In genomic region chr21:40841524-40842196, GRCh38 we compare ENCODE assay signal across 8 cellular contexts. TPM values are rescaled to one million over a fixed set of nuclear protein-coding genes. Genes with fewer than 3 reads are reported as not detected.
DNase-seq lines count a peak whose midpoint lies in the region; ATAC-seq and TF ChIP-seq lines count a peak whose summit lies in the region.

No MANE protein-coding gene starts in this region.

- no peaks in the 10 kb centered on the region for H3K4me1 Mint-ChIP-seq in stimulated activated naive B cell treated with anti-CD40 and anti-IgM and Interleukin-4, amounts not matched to agents 10 μg/mL and 1 μg/mL and 100 μg/mL, for 72 hours

- TF ChIP-seq CTCF in AG09319 (IDR thresholded peaks at IDR 0.05; ENCODE audit: low read depth, low read length) = peak; percentile 45
- TF ChIP-seq CTCF in kidney epithelial cell (IDR thresholded peaks at IDR 0.05; ENCODE audit: insufficient read depth, low read length, poor library complexity, severe bottlenecking) = peak; percentile 57
- TF ChIP-seq CTCF in colonic mucosa (IDR thresholded peaks at IDR 0.05) = no peak
- peak in 1 of 6 experiments; percentile 8 for TF ChIP-seq CTCF in Peyer's patch (IDR thresholded peaks at IDR 0.05)

- H3K4me3 ChIP-seq in kidney epithelial cell (ENCODE audit: low read depth, low read length) = peak overlapping the region; percentile 5
- H3K4me3 ChIP-seq in colonic mucosa = no peak overlapping the region
- H3K4me3 ChIP-seq in Peyer's patch = peak overlapping the region in 1 of 4 donors; percentile 13

- no peak overlapping the region for H3K9ac ChIP-seq in colonic mucosa (ENCODE audit: low read depth in 2 of 2, low read length in 2 of 2)

- no peak overlapping the region for H3K27ac ChIP-seq in colonic mucosa
- no peak overlapping the region for H3K27ac ChIP-seq in Peyer's patch

- no peaks in the 10 kb centered on the region for H3K36me3 Mint-ChIP-seq in stimulated activated naive B cell treated with anti-CD40 and anti-IgM and Interleukin-4, amounts not matched to agents 10 μg/mL and 1 μg/mL and 100 μg/mL, for 72 hours

- no peak for TF ChIP-seq POLR2A in Peyer's patch (IDR thresholded peaks at IDR 0.05)

- H3K27me3 ChIP-seq in kidney epithelial cell (ENCODE audit: control insufficient read depth, insufficient read depth, low read length) (peaks cover 24% of the 10 kb centered on the region), colonic mucosa (peaks cover 4% of the 10 kb centered on the region), Peyer's patch (no peaks in the 10 kb centered on the region)

- H3K27me3 Mint-ChIP-seq in stimulated activated naive B cell treated with anti-CD40 and anti-IgM and Interleukin-4, amounts not matched to agents 10 μg/mL and 1 μg/mL and 100 μg/mL, for 72 hours = peaks cover 34 to 35% of the 10 kb centered on the region in 2 donors

- intact Hi-C loops in colonic mucosa (cut with DNase I) = no loop called here

- ATAC-seq in GM18861 (IDR thresholded peaks at IDR 0.05; ENCODE audit: unreplicated experiment) = no peak
- no peak for ATAC-seq in stimulated activated naive B cell treated with anti-CD40 and anti-IgM and Interleukin-4, amounts not matched to agents 10 μg/mL and 1 μg/mL and 100 μg/mL, for 72 hours (replicated peaks)

- no peaks in the 10 kb centered on the region for H3K36me3 ChIP-seq in kidney epithelial cell (ENCODE audit: control insufficient read depth, insufficient read depth, low read length)
- no peaks in the 10 kb centered on the region for H3K36me3 ChIP-seq in colonic mucosa
- H3K36me3 ChIP-seq in Peyer's patch = no peaks in the 10 kb centered on the region

- no peak for DNase-seq in AG09319 (ENCODE audit: extremely low read depth, low read depth)
- peak; percentile 95 for DNase-seq in NCI-H1092 treated with DMSO at 0.1 percent for 48 hours (lab: John Stamatoyannopoulos, UW)
- peak; percentile 32 for DNase-seq in amniotic stem cell (lab: John Stamatoyannopoulos, UW)
- peak; percentile 2 for DNase-seq in kidney epithelial cell (ENCODE audit: low read depth)
- no peak for DNase-seq in colonic mucosa
- DNase-seq in Peyer's patch = no peak
- DNase-seq in stimulated activated naive B cell treated with anti-CD40 and anti-IgM and Interleukin-4, amounts not matched to agents 10 μg/mL and 1 μg/mL and 100 μg/mL, for 72 hours = no peak

- no peaks in the 10 kb centered on the region for H3K9me3 ChIP-seq in colonic mucosa
- no peaks in the 10 kb centered on the region for H3K9me3 ChIP-seq in Peyer's patch

- H3K27ac Mint-ChIP-seq in stimulated activated naive B cell treated with anti-CD40 and anti-IgM and Interleukin-4, amounts not matched to agents 10 μg/mL and 1 μg/mL and 100 μg/mL, for 72 hours = no peak overlapping the region

- H3K4me1 ChIP-seq in colonic mucosa (no peaks in the 10 kb centered on the region), Peyer's patch (no peaks in the 10 kb centered on the region)

- no peak overlapping the region for H3K4me3 Mint-ChIP-seq in stimulated activated naive B cell treated with anti-CD40 and anti-IgM and Interleukin-4, amounts not matched to agents 10 μg/mL and 1 μg/mL and 100 μg/mL, for 72 hours

- no peaks in the 10 kb centered on the region for H3K9me3 Mint-ChIP-seq in stimulated activated naive B cell treated with anti-CD40 and anti-IgM and Interleukin-4, amounts not matched to agents 10 μg/mL and 1 μg/mL and 100 μg/mL, for 72 hours

RNA-seq across cellular contexts. Expression of gene DSCAM, which starts 5.3 kb away (rescaled TPM):
- 0.21 and 0.48 TPM in 2 replicates for total RNA-seq in kidney epithelial cell
- total RNA-seq in colonic mucosa = under 1 TPM in 1 of 2 donors, not detected in 1; 0.05 TPM
- total RNA-seq in Peyer's patch = under 1 TPM in 1 of 4 donors, not detected in 3; 0.19 TPM

Comparison
In these comparisons a context has a peak if more than half of its experiments do, and no peak if none do; other contexts are left out.
1. DNase-seq: peak in NCI-H1092 treated with DMSO at 0.1 percent for 48 hours (single experiment), amniotic stem cell (single experiment) and kidney epithelial cell (single experiment); none in AG09319 (single experiment), colonic mucosa (single experiment), Peyer's patch (0 of 3) and stimulated activated naive B cell treated with anti-CD40 and anti-IgM and Interleukin-4, amounts not matched to agents 10 μg/mL and 1 μg/mL and 100 μg/mL, for 72 hours (single experiment).